In genomic region chr16:642189-643049, GRCh38 we compare ENCODE assay signal across 8 cellular contexts. TPM values are rescaled to one million over a fixed set of nuclear protein-coding genes. Genes with fewer than 3 reads are reported as not detected.
DNase-seq lines count a peak whose midpoint lies in the region; ATAC-seq and TF ChIP-seq lines count a peak whose summit lies in the region.

No MANE protein-coding gene starts in this region.

- DNase-seq in ACHN = peak; percentile 49
- no peak for DNase-seq in SJCRH30
- peak; percentile 59 for DNase-seq in cerebellum (ENCODE audit: low spot score)
- peak; percentile 85 for DNase-seq in lower lobe of right lung
- peak in 29 of 49 donors; percentile 4 to 71 (median 38) for DNase-seq in substantia nigra (lab: John Stamatoyannopoulos, UW)
- DNase-seq in NCI-H1436 (lab: John Stamatoyannopoulos, UW) = no peak

- H3K4me3 ChIP-seq in SJCRH30 (peak overlapping the region; percentile 64), lower lobe of right lung (peak overlapping the region; percentile 86)

- H3K4me1 ChIP-seq in SJCRH30 (0 out of 2 replicates have a peak, but pooled peaks cover 4% of the 10 kb centered on the region), lower lobe of right lung (peaks cover 47% of the 10 kb centered on the region)

- ATAC-seq in GM18505 (IDR thresholded peaks at IDR 0.05; ENCODE audit: unreplicated experiment) = peak; percentile 41
- ATAC-seq in HG03066 (IDR thresholded peaks at IDR 0.05; ENCODE audit: low read depth, unreplicated experiment) = peak; percentile 29
- peak; percentile 71 to 76 for ATAC-seq in lower lobe of right lung

- TF ChIP-seq POLR2A in GM18505 (IDR thresholded peaks at IDR 0.05; ENCODE audit: borderline replicate concordance, extremely low read depth, insufficient read depth, insufficient read length) = peak; percentile 38

- in situ Hi-C loops in ACHN (cut with HindIII; ENCODE audit: low pct_ligation_motif_present, low pct_unique_long_range_greater_than_20kb, low sequenced_read_pairs) = no loop called here

- H3K27ac ChIP-seq in SJCRH30 (no peak overlapping the region), lower lobe of right lung (peak overlapping the region; percentile 89), substantia nigra (ENCODE audit: low read depth, low read length, poor library complexity, severe bottlenecking) (peak overlapping the region; percentile 61)

- no peaks in the 10 kb centered on the region for H3K9me3 ChIP-seq in SJCRH30 (replicated peaks)
- no peaks in the 10 kb centered on the region for H3K9me3 ChIP-seq in lower lobe of right lung

- 0 out of 2 replicates have a peak, but pooled peaks cover 5% of the 10 kb centered on the region for H3K27me3 ChIP-seq in SJCRH30
- H3K27me3 ChIP-seq in lower lobe of right lung (ENCODE audit: low read depth) = no peaks in the 10 kb centered on the region

- intact Hi-C loops in lower lobe of right lung (cut with DNase I) = no loop called here

- no peaks in the 10 kb centered on the region for H3K36me3 ChIP-seq in SJCRH30
- H3K36me3 ChIP-seq in lower lobe of right lung = no peaks in the 10 kb centered on the region

- TF ChIP-seq CTCF in lower lobe of right lung (IDR thresholded peaks at IDR 0.05) = no peak

RNA-seq across cellular contexts. Expression of gene MCRIP2, which starts 0.8 kb away (rescaled TPM):
- 3.3 and 4.6 TPM in 2 replicates for total RNA-seq in SJCRH30 (2014; rRNA removed; shearing (Covaris generic))
- total RNA-seq in cerebellum = 6.0 TPM
- 47.7 TPM for total RNA-seq in lower lobe of right lung

RNA-seq across cellular contexts. Expression of gene METTL26, which starts 6.3 kb away (rescaled TPM):
- total RNA-seq in SJCRH30 (2014; rRNA removed; shearing (Covaris generic)) = 60.9 and 72.6 TPM in 2 replicates
- 23.8 TPM for total RNA-seq in cerebellum
- total RNA-seq in lower lobe of right lung = 63.1 TPM

RNA-seq across cellular contexts. Expression of gene WDR90, which starts 6.7 kb away (rescaled TPM):
- 10.5 and 18.3 TPM in 2 replicates for total RNA-seq in SJCRH30 (2014; rRNA removed; shearing (Covaris generic))
- 23.7 TPM for total RNA-seq in cerebellum
- total RNA-seq in lower lobe of right lung = 31.4 TPM

RNA-seq across cellular contexts. Expression of gene WFIKKN1, which starts 11.6 kb away (rescaled TPM):
- 0.04 and 0.05 TPM in 2 replicates for total RNA-seq in SJCRH30 (2014; rRNA removed; shearing (Covaris generic))
- 0.54 TPM for total RNA-seq in cerebellum
- total RNA-seq in lower lobe of right lung = 1.2 TPM

RNA-seq across cellular contexts. Expression of gene RHOT2, which starts 25.5 kb away (rescaled TPM):
- 41.0 and 66.2 TPM in 2 replicates for total RNA-seq in SJCRH30 (2014; rRNA removed; shearing (Covaris generic))
- total RNA-seq in cerebellum (34.8 TPM), lower lobe of right lung (81.6 TPM)

Comparison
In these comparisons a context has a peak if more than half of its experiments do, and no peak if none do; other contexts are left out.
1. DNase-seq: peak in ACHN (single experiment), cerebellum (single experiment), lower lobe of right lung (single experiment) and substantia nigra (29 of 49); none in SJCRH30 (0 of 2) and NCI-H1436 (single experiment).
2. Peak in every context shown above with its lines, with median percentiles within 50 percentile points of each other: ATAC-seq.